1 cellular context compared by ENCODE assay signal in the genomic region with DNA sequence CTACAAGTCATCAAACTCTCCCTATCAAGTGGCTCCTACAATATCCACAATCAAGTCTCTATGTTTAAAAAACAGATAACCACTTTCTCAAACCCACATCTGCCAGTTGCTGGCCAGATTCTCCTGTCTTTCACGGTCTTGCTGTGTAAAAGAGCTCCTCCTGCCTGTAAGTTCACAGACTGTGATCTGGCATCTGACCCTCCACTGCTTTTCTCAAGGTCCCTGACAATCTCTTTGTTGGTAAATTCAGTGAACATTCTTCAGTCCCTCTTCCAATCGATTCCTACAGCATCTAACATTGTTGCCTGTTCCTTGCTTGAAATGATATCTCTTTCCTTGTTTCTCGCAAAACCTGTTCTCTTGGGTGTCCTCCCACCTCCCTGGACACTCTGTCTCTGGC.
TF ChIP-seq lines count a peak whose summit lies in the region.

No MANE protein-coding gene starts in this region.

TF ChIP-seq in HepG2, 621 proteins besides CTCF, POLR2A, EP300 and RAD21:
- TF ChIP-seq, protein P1, sequence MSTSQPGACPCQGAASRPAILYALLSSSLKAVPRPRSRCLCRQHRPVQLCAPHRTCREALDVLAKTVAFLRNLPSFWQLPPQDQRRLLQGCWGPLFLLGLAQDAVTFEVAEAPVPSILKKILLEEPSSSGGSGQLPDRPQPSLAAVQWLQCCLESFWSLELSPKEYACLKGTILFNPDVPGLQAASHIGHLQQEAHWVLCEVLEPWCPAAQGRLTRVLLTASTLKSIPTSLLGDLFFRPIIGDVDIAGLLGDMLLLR (CRISPR knock-in tag; IDR thresholded peaks at IDR 0.05), result no peak
- no peak for TF ChIP-seq RNF2 (conservative IDR thresholded peaks at IDR 0.05; ENCODE audit: low read depth)
- no peak for TF ChIP-seq ZMYM4 (CRISPR knock-in tag; IDR thresholded peaks at IDR 0.05)
- TF ChIP-seq KLF6 (CRISPR knock-in tag; IDR thresholded peaks at IDR 0.05), result no peak
- TF ChIP-seq ZBTB8A (CRISPR knock-in tag; IDR thresholded peaks at IDR 0.05; ENCODE audit: borderline replicate concordance, low read depth), result no peak
- TF ChIP-seq EHMT2 (IDR thresholded peaks at IDR 0.05; ENCODE audit: borderline replicate concordance, low read depth, low read length), result no peak
- TF ChIP-seq SMYD3 (CRISPR knock-in tag; IDR thresholded peaks at IDR 0.05), result no peak
TF ChIP-seq in HepG2: peak in this region for 0.
